ENCODE assay signal across 8 cellular contexts in the genomic region with DNA sequence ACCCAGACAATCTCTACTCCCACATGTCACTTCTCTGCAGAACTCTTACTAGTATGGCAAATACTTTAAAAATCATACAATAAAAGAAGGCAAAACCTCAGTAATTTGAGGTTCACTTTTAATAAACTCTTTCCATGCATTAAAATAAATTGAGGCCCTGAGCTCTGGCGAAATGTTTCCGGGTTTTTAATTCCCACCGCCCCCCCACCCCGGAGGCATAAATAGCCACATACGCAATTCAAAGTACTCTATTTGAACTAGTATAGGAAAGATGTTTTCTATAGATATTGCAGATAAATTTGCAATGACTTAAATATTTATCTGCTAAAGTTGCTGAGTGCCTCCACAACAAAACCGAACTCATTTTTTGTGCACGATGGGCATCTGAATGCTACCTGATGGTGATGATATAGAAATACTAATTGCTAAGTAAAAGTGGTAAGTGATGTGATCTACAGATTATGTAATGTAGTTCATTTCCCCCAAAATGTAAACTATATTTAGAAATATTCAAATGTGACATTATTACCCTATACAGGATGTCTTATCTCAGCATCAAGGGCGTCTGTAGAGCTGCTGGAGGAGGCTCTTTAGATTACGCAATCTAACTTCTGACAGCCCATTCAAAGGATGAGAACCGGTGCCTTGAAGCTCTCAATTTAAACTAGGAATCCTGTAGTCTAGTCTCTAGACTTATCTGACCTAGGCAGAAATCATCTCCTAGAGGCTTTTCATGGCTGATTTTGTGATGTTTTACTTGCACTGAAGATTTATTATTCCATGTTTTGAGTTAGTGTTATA. TPM values are rescaled to one million over a fixed set of nuclear protein-coding genes. Genes with fewer than 3 reads are reported as not detected.
DNase-seq lines count a peak whose midpoint lies in the region; ATAC-seq and TF ChIP-seq lines count a peak whose summit lies in the region.

No MANE protein-coding gene starts in this region.

- DNase-seq in NCI-H345 (lab: John Stamatoyannopoulos, UW) (peak; percentile 16), NCI-H345 treated with DMSO at 0.1 percent for 48 hours (lab: John Stamatoyannopoulos, UW; ENCODE audit: unreplicated experiment) (no peak), NCI-H2029 (lab: John Stamatoyannopoulos, UW) (peak; percentile 38), left colon (peak in 1 of 2 donors; percentile 45), tibial artery (no peak)
- DNase-seq in activated naive CD8-positive, alpha-beta T cell treated with anti-CD3 and anti-CD28 coated beads, Interleukin-2, amount 50 U/mL, for 24 hours = no peak
- no peak for DNase-seq in stimulated activated CD4-positive, alpha-beta T cell treated with anti-CD3 and anti-CD28 coated beads, Interleukin-1b, Interleukin-23, amount 100 ng/mL, for 48 hours

- no peaks in the 10 kb centered on the region for H3K27me3 ChIP-seq in tibial artery

- peak overlapping the region; percentile 81 for H3K4me3 Mint-ChIP-seq in activated naive CD8-positive, alpha-beta T cell treated with anti-CD3 and anti-CD28 coated beads, Interleukin-2, amount 50 U/mL, for 24 hours

- H3K4me3 ChIP-seq in tibial artery = peak overlapping the region; percentile 53

- peaks cover 0 to 60% (median 39%) of the 10 kb centered on the region in 4 donors for H3K4me1 ChIP-seq in tibial artery

- no peak for TF ChIP-seq CTCF in tibial artery (IDR thresholded peaks at IDR 0.05)

- no peaks in the 10 kb centered on the region for H3K9me3 Mint-ChIP-seq in activated naive CD8-positive, alpha-beta T cell treated with anti-CD3 and anti-CD28 coated beads, Interleukin-2, amount 50 U/mL, for 24 hours

- H3K9me3 ChIP-seq in tibial artery = no peaks in the 10 kb centered on the region

- H3K4me1 Mint-ChIP-seq in activated naive CD8-positive, alpha-beta T cell treated with anti-CD3 and anti-CD28 coated beads, Interleukin-2, amount 50 U/mL, for 24 hours = peaks cover 78% of the 10 kb centered on the region

- H3K27me3 Mint-ChIP-seq in activated naive CD8-positive, alpha-beta T cell treated with anti-CD3 and anti-CD28 coated beads, Interleukin-2, amount 50 U/mL, for 24 hours = no peaks in the 10 kb centered on the region

- intact Hi-C loops in left colon (cut with DNase I, micrococcal nuclease) = loop anchor here in 1 of 2 donors (5.0 kb wide), 2 partner anchors 69 to 481 kb away; no protein-coding TSS in a partner anchor
- intact Hi-C loops in tibial artery (cut with DNase I; ENCODE audit: low total_unique reads) = no loop called here

- peak overlapping the region; percentile 87 for H3K27ac Mint-ChIP-seq in activated naive CD8-positive, alpha-beta T cell treated with anti-CD3 and anti-CD28 coated beads, Interleukin-2, amount 50 U/mL, for 24 hours

- peaks cover under 1 to 12% (median 8%) of the 10 kb centered on the region in 3 donors for H3K36me3 ChIP-seq in tibial artery

- H3K36me3 Mint-ChIP-seq in activated naive CD8-positive, alpha-beta T cell treated with anti-CD3 and anti-CD28 coated beads, Interleukin-2, amount 50 U/mL, for 24 hours (ENCODE audit: low read depth) = peaks cover 37% of the 10 kb centered on the region

- peak overlapping the region; percentile 95 to 98 for H3K27ac ChIP-seq in tibial artery

- ATAC-seq in activated naive CD8-positive, alpha-beta T cell treated with anti-CD3 and anti-CD28 coated beads, Interleukin-2, amount 50 U/mL, for 24 hours = no peak
- ATAC-seq in left colon (peak; percentile 8), HG02840 (IDR thresholded peaks at IDR 0.05; ENCODE audit: low FRiP score, unreplicated experiment) (no peak)

RNA-seq across cellular contexts. Expression of a gene that starts 8.6 kb away (rescaled TPM):
- 100 to 1,000 TPM; 176 TPM for total RNA-seq in left colon

Comparison
In these comparisons a context has a peak if more than half of its experiments do, and no peak if none do; other contexts are left out.
1. DNase-seq: peak in NCI-H345 (single experiment) and NCI-H2029 (single experiment); none in NCI-H345 treated with DMSO at 0.1 percent for 48 hours (single experiment), activated naive CD8-positive, alpha-beta T cell treated with anti-CD3 and anti-CD28 coated beads, Interleukin-2, amount 50 U/mL, for 24 hours (single experiment), tibial artery (0 of 2) and stimulated activated CD4-positive, alpha-beta T cell treated with anti-CD3 and anti-CD28 coated beads, Interleukin-1b, Interleukin-23, amount 100 ng/mL, for 48 hours (single experiment).